23 cellular contexts compared by ENCODE assay signal in genomic region chr9:91571036-91571435, GRCh38.
"Had no signal": no experiment of that assay in that cellular context is flagged by ENCODE, and none has a peak within 500 bp of the region (broad histone marks: within the 10 kb centered on the region; RNA-seq: fewer than 3 reads in every experiment).

No MANE protein-coding gene starts in this region.

- H3K4me3 ChIP-seq: pancreas, psoas muscle, right atrium auricular region, thoracic aorta, uterus had no signal

- ATAC-seq: naive thymus-derived CD8-positive, alpha-beta T cell; pancreas; psoas muscle had no signal

- DNase-seq: activated CD4-positive, alpha-beta memory T cell treated with anti-CD3 and anti-CD28 coated beads, Interleukin-2, amount 10 ng/mL, durations not matched to agents 7 days and 5 days; activated CD4-positive, alpha-beta T cell treated with anti-CD3 and anti-CD28 coated beads for 1 hour; activated CD4-positive, alpha-beta T cell treated with anti-CD3 and anti-CD28 coated beads, Interleukin-2, amount 10 ng/mL, durations not matched to agents 7 days and 5 days; activated CD8-positive, alpha-beta memory T cell treated with anti-CD3 and anti-CD28 coated beads, Interleukin-2, amount 50 U/mL, for 48 hours; activated gamma-delta T cell; activated naive CD4-positive, alpha-beta T cell treated with anti-CD3 and anti-CD28 coated beads, Interleukin-2, amount 10 ng/mL, durations not matched to agents 7 days and 5 days; activated naive CD8-positive, alpha-beta T cell treated with anti-CD3 and anti-CD28 coated beads, Interleukin-2, amount 10 ng/mL, durations not matched to agents 7 days and 5 days; activated T-cell treated with anti-CD3 and anti-CD28 coated beads, Interleukin-2, amount 50 U/mL, for 24 hours; amygdala; dermis blood vessel endothelial cell; effector CD4-positive, alpha-beta T cell; erythroblast; foreskin melanocyte; naive thymus-derived CD8-positive, alpha-beta T cell; nucleus accumbens; pancreas; psoas muscle; stimulated activated CD4-positive, alpha-beta T cell treated with anti-CD3 and anti-CD28 coated beads, Interleukin-12 subunit alpha, Interleukin-12 subunit beta, amount 100 ng/mL, for 4 hours; stimulated activated CD4-positive, alpha-beta T cell treated with anti-CD3 and anti-CD28 coated beads, Interleukin-4, amount 100 ng/mL, for 1 hour; T-helper 2 cell; uterus had no signal
